In genomic region chr10:42869977-42870350, GRCh38 we compare ENCODE assay signal across 27 cellular contexts.
"Had no signal": no experiment of that assay in that cellular context is flagged by ENCODE, and none has a peak within 500 bp of the region (broad histone marks: within the 10 kb centered on the region; RNA-seq: fewer than 3 reads in every experiment).

No MANE protein-coding gene starts in this region.

- ATAC-seq: activated CD4-positive, alpha-beta T cell treated with anti-CD3 and anti-CD28 coated beads for 36 hours; activated CD8-positive, alpha-beta T cell treated with anti-CD3 and anti-CD28 coated beads, Interleukin-2, amount 10 ng/mL, durations not matched to agents 7 days and 5 days; activated T-cell treated with anti-CD3 and anti-CD28 coated beads, Interleukin-2, amount 50 U/mL, for 4 hours; activated T-helper 17 cell treated with anti-CD3 and anti-CD28 coated beads, Interleukin-2, amount 50 U/mL, for 72 hours; esophagus mucosa; foreskin keratinocyte; gastroesophageal sphincter had no signal

- H3K4me1 ChIP-seq: foreskin keratinocyte had no signal

- H3K4me1 Mint-ChIP-seq: activated T-helper 17 cell treated with anti-CD3 and anti-CD28 coated beads, Interleukin-2, amount 50 U/mL, for 72 hours; central memory CD8-positive, alpha-beta T cell had no signal

- H3K4me3 ChIP-seq: coronary artery, dorsolateral prefrontal cortex, gastroesophageal sphincter had no signal

- H3K27ac Mint-ChIP-seq: activated CD4-positive, alpha-beta memory T cell treated with anti-CD3 and anti-CD28 coated beads for 36 hours; activated CD4-positive, alpha-beta T cell treated with anti-CD3 and anti-CD28 coated beads for 36 hours; activated CD4-positive, alpha-beta T cell treated with anti-CD3 and anti-CD28 coated beads, Interleukin-2, amount 10 ng/mL, durations not matched to agents 24 days and 14 days; activated CD8-positive, alpha-beta T cell treated with anti-CD3 and anti-CD28 coated beads, Interleukin-2, amount 10 ng/mL, durations not matched to agents 7 days and 5 days; activated naive CD8-positive, alpha-beta T cell; activated T-helper 17 cell treated with anti-CD3 and anti-CD28 coated beads, Interleukin-2, amount 50 U/mL, for 72 hours; dendritic cell treated with granulocyte-macrophage colony-stimulating factor and Interleukin-4, amounts not matched to agents 40 ng/mL and 50 ng/mL, for 4 days; endodermal cell had no signal

- H3K36me3 ChIP-seq: brain microvascular endothelial cell, gastroesophageal sphincter had no signal

- FAIRE-seq: astrocyte had no signal

- H3K9me3 ChIP-seq: gastroesophageal sphincter had no signal

- H3K27ac ChIP-seq: brain microvascular endothelial cell, coronary artery, dorsolateral prefrontal cortex, foreskin keratinocyte, gastroesophageal sphincter had no signal

- H3K9me3 Mint-ChIP-seq: activated CD4-positive, alpha-beta memory T cell treated with anti-CD3 and anti-CD28 coated beads for 36 hours; activated CD4-positive, alpha-beta T cell treated with anti-CD3 and anti-CD28 coated beads, Interleukin-2, amount 10 ng/mL, durations not matched to agents 24 days and 14 days; activated T-cell treated with anti-CD3 and anti-CD28 coated beads, Interleukin-2, amount 50 U/mL, for 4 hours; activated T-helper 17 cell treated with anti-CD3 and anti-CD28 coated beads, Interleukin-2, amount 50 U/mL, for 72 hours; central memory CD8-positive, alpha-beta T cell; dendritic cell treated with granulocyte-macrophage colony-stimulating factor and Interleukin-4, amounts not matched to agents 40 ng/mL and 50 ng/mL, for 4 days; endodermal cell had no signal

- H3K36me3 Mint-ChIP-seq: activated CD4-positive, alpha-beta memory T cell treated with anti-CD3 and anti-CD28 coated beads for 36 hours; activated naive CD8-positive, alpha-beta T cell had no signal

- H3K4me3 Mint-ChIP-seq: activated CD4-positive, alpha-beta memory T cell treated with anti-CD3 and anti-CD28 coated beads for 36 hours; activated CD4-positive, alpha-beta T cell treated with anti-CD3 and anti-CD28 coated beads for 36 hours; activated CD4-positive, alpha-beta T cell treated with anti-CD3 and anti-CD28 coated beads, Interleukin-2, amount 10 ng/mL, durations not matched to agents 24 days and 14 days; activated CD8-positive, alpha-beta T cell treated with anti-CD3 and anti-CD28 coated beads, Interleukin-2, amount 10 ng/mL, durations not matched to agents 7 days and 5 days; activated naive CD8-positive, alpha-beta T cell; activated T-cell treated with anti-CD3 and anti-CD28 coated beads, Interleukin-2, amount 50 U/mL, for 4 hours; activated T-helper 17 cell treated with anti-CD3 and anti-CD28 coated beads, Interleukin-2, amount 50 U/mL, for 72 hours; central memory CD8-positive, alpha-beta T cell; dendritic cell treated with granulocyte-macrophage colony-stimulating factor and Interleukin-4, amounts not matched to agents 40 ng/mL and 50 ng/mL, for 4 days; endodermal cell had no signal

- DNase-seq: activated CD4-positive, alpha-beta memory T cell treated with anti-CD3 and anti-CD28 coated beads for 36 hours; activated CD4-positive, alpha-beta T cell treated with anti-CD3 and anti-CD28 coated beads for 36 hours; activated CD4-positive, alpha-beta T cell treated with anti-CD3 and anti-CD28 coated beads, Interleukin-2, amount 10 ng/mL, durations not matched to agents 24 days and 14 days; activated CD4-positive, CD25-positive, alpha-beta regulatory T cell; activated CD4-positive, CD25-positive, alpha-beta regulatory T cell treated with anti-CD3 and anti-CD28 coated beads, Interleukin-2, amount 50 U/mL, for 72 hours; activated CD8-positive, alpha-beta T cell treated with anti-CD3 and anti-CD28 coated beads, Interleukin-2, amount 10 ng/mL, durations not matched to agents 7 days and 5 days; activated effector memory CD4-positive, alpha-beta T cell treated with Interleukin-2 at 50 U/mL for 16 hours; activated gamma-delta T cell treated with Interleukin-2 at 50 U/mL for 16 hours; activated naive CD4-positive, alpha-beta T cell treated with anti-CD3 and anti-CD28 coated beads, Interleukin-2, amount 50 U/mL, for 16 hours; activated naive CD4-positive, alpha-beta T cell treated with Interleukin-2 at 50 U/mL for 16 hours; activated T-cell treated with anti-CD3 and anti-CD28 coated beads, Interleukin-2, amount 50 U/mL, for 4 hours; amniotic stem cell; anterior cingulate cortex; brain microvascular endothelial cell; dorsolateral prefrontal cortex; effector memory CD4-positive, alpha-beta T cell; endodermal cell; foreskin keratinocyte; T1000 had no signal
